1 cellular context compared by ENCODE assay signal in genomic region chr4:134944115-134944514, GRCh38.
TF ChIP-seq lines count a peak whose summit lies in the region.

No MANE protein-coding gene starts in this region.

TF ChIP-seq in GM23338, 12 proteins besides CTCF, POLR2A, EP300 and RAD21 (continued from another document):
- TF ChIP-seq ZNF462 (CRISPR knock-in tag; IDR thresholded peaks at IDR 0.05) (no peak), JUNB (IDR thresholded peaks at IDR 0.05; ENCODE audit: unreplicated experiment) (no peak), CREB1 (CRISPR knock-in tag; IDR thresholded peaks at IDR 0.05; ENCODE audit: low read depth) (no peak)
